Comparison of ENCODE assay signal across 8 cellular contexts in genomic region chr5:10704949-10705621, GRCh38. TPM values are rescaled to one million over a fixed set of nuclear protein-coding genes. Genes with fewer than 3 reads are reported as not detected.
DNase-seq lines count a peak whose midpoint lies in the region; ATAC-seq, FAIRE-seq and TF ChIP-seq lines count a peak whose summit lies in the region.

No MANE protein-coding gene starts in this region.

- TF ChIP-seq CTCF in HL-60 (IDR thresholded peaks at IDR 0.05; ENCODE audit: insufficient read depth, low read length) (no peak), lung (IDR thresholded peaks at IDR 0.05; ENCODE audit: control extremely low read depth, extremely low read depth) (no peak)

- peak overlapping the region; percentile 5; the same call in 1 of the 2 replicates for H3K27ac ChIP-seq in HL-60 (replicated peaks)
- H3K27ac ChIP-seq in lung (ENCODE audit: low read depth in 1 of 2, low read length in 1 of 2) = peak overlapping the region in 1 of 2 donors; percentile 31
- peak overlapping the region in 1 of 2 donors; percentile 40 for H3K27ac ChIP-seq in small intestine (ENCODE audit: low read depth in 1 of 2, low read length in 1 of 2)

- peaks cover 3 to 14% of the 10 kb centered on the region in 2 donors for H3K4me1 ChIP-seq in lung (ENCODE audit: control insufficient read depth in 2 of 2, insufficient read depth in 2 of 2, low read length in 2 of 2)
- peaks cover 3 to 5% of the 10 kb centered on the region in 2 donors for H3K4me1 ChIP-seq in small intestine (ENCODE audit: control insufficient read depth in 2 of 2, insufficient read depth in 1 of 2, low read depth in 1 of 2, low read length in 1 of 2)

- H3K36me3 ChIP-seq in lung (ENCODE audit: control insufficient read depth in 2 of 2, insufficient read depth in 2 of 2, low read length in 2 of 2) (peaks cover 0 to 4% of the 10 kb centered on the region in 2 donors), small intestine (ENCODE audit: control insufficient read depth in 2 of 2, insufficient read depth in 2 of 2, low read length in 2 of 2) (no peaks in the 10 kb centered on the region)

- peak; percentile 61 for ATAC-seq in lung (ENCODE audit: insufficient read depth, low FRiP score)
- no peak for ATAC-seq in GM21526 (IDR thresholded peaks at IDR 0.05; ENCODE audit: low FRiP score, unreplicated experiment)
- ATAC-seq in GM19397 (IDR thresholded peaks at IDR 0.05; ENCODE audit: unreplicated experiment) = no peak

- H3K4me3 ChIP-seq in HL-60 (replicated peaks; ENCODE audit: insufficient read depth, low read length) (no peak overlapping the region), lung (no peak overlapping the region), small intestine (ENCODE audit: low read depth in 1 of 2, low read length in 2 of 2) (no peak overlapping the region)

- H3K36me3 Mint-ChIP-seq in activated CD4-positive, alpha-beta memory T cell treated with anti-CD3 and anti-CD28 coated beads for 36 hours = peaks cover 2% of the 10 kb centered on the region

- peak overlapping the region; percentile 34 for H3K27ac Mint-ChIP-seq in activated CD4-positive, alpha-beta memory T cell treated with anti-CD3 and anti-CD28 coated beads for 36 hours

- H3K9me3 Mint-ChIP-seq in activated CD4-positive, alpha-beta memory T cell treated with anti-CD3 and anti-CD28 coated beads for 36 hours = no peaks in the 10 kb centered on the region

- POLR2A ChIA-PET in activated CD4-positive, alpha-beta memory T cell treated with anti-CD3 and anti-CD28 coated beads for 36 hours (lab: Charles Lee) = no interaction called here

- 43 to 58% methylated on average over 10 of the region's 10 CpGs for WGBS in lung, 2 donors
- 69 to 77% (median 72%) methylated on average over 10 of the region's 10 CpGs for WGBS in small intestine, 3 donors

- intact Hi-C loops in activated CD4-positive, alpha-beta memory T cell treated with anti-CD3 and anti-CD28 coated beads for 36 hours (cut with micrococcal nuclease) = loop anchor here (2.0 to 5.0 kb wide), 2 partner anchors 56 to 73 kb away; partner anchors contain the start of gene DAP

- peaks cover 40% of the 10 kb centered on the region for H3K4me1 Mint-ChIP-seq in activated CD4-positive, alpha-beta memory T cell treated with anti-CD3 and anti-CD28 coated beads for 36 hours (ENCODE audit: low read depth)

- no peak overlapping the region for H3K4me3 Mint-ChIP-seq in activated CD4-positive, alpha-beta memory T cell treated with anti-CD3 and anti-CD28 coated beads for 36 hours

- peak; percentile 86 for DNase-seq in EH (ENCODE audit: low read depth)
- peak; percentile 41 to 46 for DNase-seq in HL-60 (ENCODE audit: low read depth in 1 of 2, low spot score in 1 of 2)
- DNase-seq in activated CD4-positive, alpha-beta memory T cell treated with anti-CD3 and anti-CD28 coated beads for 36 hours = peak; percentile 28
- no peak for DNase-seq in lung (ENCODE audit: low spot score)
- DNase-seq in DMS53 (lab: John Stamatoyannopoulos, UW) = no peak
- no peak for DNase-seq in small intestine

- no peaks in the 10 kb centered on the region for H3K27me3 ChIP-seq in HL-60 (ENCODE audit: insufficient read depth, poor library complexity, severe bottlenecking)
- no peaks in the 10 kb centered on the region for H3K27me3 ChIP-seq in lung (ENCODE audit: control insufficient read depth, insufficient read depth)
- H3K27me3 ChIP-seq in small intestine (ENCODE audit: control insufficient read depth in 2 of 2, insufficient read depth in 2 of 2, low read length in 2 of 2) = no peaks in the 10 kb centered on the region

- FAIRE-seq in small intestine (lab: Jason Lieb, UNC) = no peak

- H3K9me3 ChIP-seq in lung (ENCODE audit: control insufficient read depth in 2 of 2, insufficient read depth in 1 of 2, low read length in 1 of 2) (no peaks in the 10 kb centered on the region), small intestine (ENCODE audit: control insufficient read depth, low read depth) (no peaks in the 10 kb centered on the region)

- no peaks in the 10 kb centered on the region for H3K27me3 Mint-ChIP-seq in activated CD4-positive, alpha-beta memory T cell treated with anti-CD3 and anti-CD28 coated beads for 36 hours

- CTCF ChIA-PET in activated CD4-positive, alpha-beta memory T cell treated with anti-CD3 and anti-CD28 coated beads for 36 hours (lab: Charles Lee) = interaction anchor here (1.4 kb wide), 1 partner anchor 78 kb away, joined by 3 read pairs; no protein-coding TSS in a partner anchor

RNA-seq across cellular contexts. Expression of gene DAP, which starts 55.9 kb away (rescaled TPM):
- total RNA-seq in activated CD4-positive, alpha-beta memory T cell treated with anti-CD3 and anti-CD28 coated beads for 36 hours = 10 to 100 TPM; 39.0 to 39.7 TPM
- total RNA-seq in lung = 100 to 1,000 TPM in 1 of 2 donors, 10 to 100 TPM in 1; 49.9 to 131 TPM
- 10 to 100 TPM; 60.4 to 80.1 TPM for polyA plus RNA-seq in lung
- polyA plus RNA-seq in small intestine = 100 to 1,000 TPM; 114 to 203 (median 170) TPM

Comparison
In these comparisons a context has a peak if more than half of its experiments do, and no peak if none do; other contexts are left out.
1. DNase-seq: peak in EH (single experiment), HL-60 (2 of 2) and activated CD4-positive, alpha-beta memory T cell treated with anti-CD3 and anti-CD28 coated beads for 36 hours (single experiment); none in lung (single experiment), DMS53 (single experiment) and small intestine (single experiment).